8 cellular contexts compared by ENCODE assay signal in genomic region chr11:61294717-61295595, GRCh38. TPM values are rescaled to one million over a fixed set of nuclear protein-coding genes. Genes with fewer than 3 reads are reported as not detected.
DNase-seq lines count a peak whose midpoint lies in the region; ATAC-seq and TF ChIP-seq lines count a peak whose summit lies in the region.

VWCE (minus strand) TSS chr11:61295316; CDS start chr11:61295037, 279 bp downstream.

- TF ChIP-seq POLR2A in gastroesophageal sphincter (IDR thresholded peaks at IDR 0.05) = no peak
- TF ChIP-seq POLR2A in uterus (IDR thresholded peaks at IDR 0.05) = no peak

- 0 out of 2 replicates have a peak, but pooled peaks cover 4% of the 10 kb centered on the region for H4K20me1 ChIP-seq in PC-9 (ENCODE audit: insufficient read depth)

- H3K9me3 ChIP-seq in CD4-positive, alpha-beta memory T cell (ENCODE audit: control insufficient read depth in 1 of 2, low read length in 2 of 2) = no peaks in the 10 kb centered on the region
- H3K9me3 ChIP-seq in PC-9 (ENCODE audit: insufficient read depth, low read depth) (no peaks in the 10 kb centered on the region), gastroesophageal sphincter (no peaks in the 10 kb centered on the region), trophoblast cell (ENCODE audit: insufficient read depth, low read depth, low read length) (no peaks in the 10 kb centered on the region), uterus (no peaks in the 10 kb centered on the region)

- H3K4me1 Mint-ChIP-seq in CD4-positive, alpha-beta memory T cell = peaks cover 21 to 39% (median 28%) of the 10 kb centered on the region in 4 donors

- CTCF ChIA-PET in CD4-positive, alpha-beta memory T cell (lab: Charles Lee; ENCODE audit: partially characterized antibody) = interaction anchor here (2.0 kb wide), 1 partner anchor 464 kb away, joined by 5 read pairs; no protein-coding TSS in a partner anchor
- CTCF ChIA-PET in PC-9 (lab: Charles Lee) = interaction anchor here (0.8 kb wide), 1 partner anchor 135 kb away, joined by 6 read pairs; the partner anchor contains the start of genes CPSF7 and SDHAF2

- H3K4me3 Mint-ChIP-seq in CD4-positive, alpha-beta memory T cell = peak within 1 kb of the TSS; percentile 67 to 84 (median 79)

- TF ChIP-seq CTCF in PC-9 (conservative IDR thresholded peaks at IDR 0.05) = no peak
- TF ChIP-seq CTCF in gastroesophageal sphincter (IDR thresholded peaks at IDR 0.05) = peak in 2 of 4 experiments; percentile 7 to 8
- TF ChIP-seq CTCF in uterus (IDR thresholded peaks at IDR 0.05) = peak in 1 of 4 experiments; percentile 31

- H3K14ac ChIP-seq in trophoblast cell (ENCODE audit: low read length) = peak within 1 kb of the TSS; percentile 51

- intact Hi-C loops in CD4-positive, alpha-beta memory T cell (cut with micrococcal nuclease) = no loop called here
- intact Hi-C loops in PC-9 (cut with micrococcal nuclease; ENCODE audit: unreplicated experiment) = no loop called here
- intact Hi-C loops in uterus (cut with DNase I; ENCODE audit: low total_unique reads) = no loop called here

- no CpG with 5 or more reads among the region's 97 CpGs for WGBS in gastroesophageal sphincter (ENCODE audit: low coverage in 1 of 2), 2 donors
- WGBS in trophoblast cell (ENCODE audit: extremely low coverage, insufficient coverage, insufficient read length) = no CpG with 5 or more reads among the region's 97 CpGs

- H4K8ac ChIP-seq in trophoblast cell (ENCODE audit: low read depth, low read length) = peak within 1 kb of the TSS; percentile 68

- peaks cover 16% of the 10 kb centered on the region for H3K4me1 ChIP-seq in CD4-positive, alpha-beta memory T cell (ENCODE audit: insufficient read depth, low read length)
- no peaks in the 10 kb centered on the region for H3K4me1 ChIP-seq in PC-9 (replicated peaks; ENCODE audit: insufficient read depth)
- peaks cover 0 to 44% (median 23%) of the 10 kb centered on the region in 3 donors for H3K4me1 ChIP-seq in gastroesophageal sphincter
- H3K4me1 ChIP-seq in trophoblast cell (ENCODE audit: control insufficient read depth in 1 of 2, insufficient read depth in 2 of 2, low read length in 2 of 2) = peaks cover 11 to 21% of the 10 kb centered on the region in 2 experiments
- H3K4me1 ChIP-seq in uterus = peaks cover 0 to 14% of the 10 kb centered on the region in 2 donors

- H3K27ac ChIP-seq in CD4-positive, alpha-beta memory T cell (ENCODE audit: low read depth, low read length) = no peak within 1 kb of the TSS
- H3K27ac ChIP-seq in PC-9 = no peak within 1 kb of the TSS
- peak within 1 kb of the TSS in 2 of 4 donors; percentile 45 to 63 for H3K27ac ChIP-seq in gastroesophageal sphincter
- H3K27ac ChIP-seq in trophoblast cell (ENCODE audit: low read depth, low read length) = no peak within 1 kb of the TSS
- peak within 1 kb of the TSS; percentile 50 to 63 for H3K27ac ChIP-seq in uterus

- H3K27ac Mint-ChIP-seq in CD4-positive, alpha-beta memory T cell = peak within 1 kb of the TSS in 1 of 7 donors; percentile 25

- peak within 1 kb of the TSS; percentile 79 for H3K4me2 ChIP-seq in PC-9
- peak within 1 kb of the TSS; percentile 62 for H3K4me2 ChIP-seq in trophoblast cell (ENCODE audit: low read length)

- H3K4me3 ChIP-seq in CD4-positive, alpha-beta memory T cell (ENCODE audit: low read length in 2 of 2) = peak within 1 kb of the TSS in 1 of 2 donors; percentile 45
- H3K4me3 ChIP-seq in PC-9 (peak within 1 kb of the TSS; percentile 45), gastroesophageal sphincter (peak within 1 kb of the TSS; percentile 30 to 66), trophoblast cell (ENCODE audit: low read depth, low read length) (peak within 1 kb of the TSS; percentile 75), uterus (peak within 1 kb of the TSS; percentile 50 to 59)

- peaks cover 14% of the 10 kb centered on the region for H3K79me1 ChIP-seq in trophoblast cell (ENCODE audit: low read length)

- H3K9ac ChIP-seq in trophoblast cell (ENCODE audit: low read length) = no peak within 1 kb of the TSS

- H3K79me2 ChIP-seq in PC-9 (ENCODE audit: low read depth) = no peaks in the 10 kb centered on the region
- H3K79me2 ChIP-seq in trophoblast cell (ENCODE audit: control insufficient read depth, insufficient read depth, low read length, poor library complexity) = peaks cover 3% of the 10 kb centered on the region

- peaks cover 4% of the 10 kb centered on the region for H3K36me3 ChIP-seq in CD4-positive, alpha-beta memory T cell (ENCODE audit: insufficient read depth, low read length)
- H3K36me3 ChIP-seq in PC-9 (ENCODE audit: low read depth) = no peaks in the 10 kb centered on the region; the same call in 1 of the 2 replicates
- peaks cover 0 to 32% of the 10 kb centered on the region in 2 donors for H3K36me3 ChIP-seq in gastroesophageal sphincter
- peaks cover 3 to 17% of the 10 kb centered on the region in 2 experiments for H3K36me3 ChIP-seq in trophoblast cell (ENCODE audit: control insufficient read depth in 1 of 2, insufficient read depth in 2 of 2, low read length in 2 of 2)
- no peaks in the 10 kb centered on the region for H3K36me3 ChIP-seq in uterus

- H3K27me3 ChIP-seq in CD4-positive, alpha-beta memory T cell (ENCODE audit: insufficient read depth, low read length) = peaks cover 4% of the 10 kb centered on the region
- peaks cover 14% of the 10 kb centered on the region; the same call in 1 of the 2 replicates for H3K27me3 ChIP-seq in PC-9 (ENCODE audit: insufficient read depth, low read depth)
- peaks cover 46% of the 10 kb centered on the region for H3K27me3 ChIP-seq in gastroesophageal sphincter
- H3K27me3 ChIP-seq in trophoblast cell (ENCODE audit: insufficient read depth, low read length) = peaks cover 10% of the 10 kb centered on the region
- no peaks in the 10 kb centered on the region for H3K27me3 ChIP-seq in uterus

- no peak for TF ChIP-seq EP300 in gastroesophageal sphincter (IDR thresholded peaks at IDR 0.05)

- H3F3A ChIP-seq in PC-9 (ENCODE audit: insufficient read depth, low read depth) = peaks cover 13% of the 10 kb centered on the region; the same call in 1 of the 2 replicates

- POLR2A ChIA-PET in CD4-positive, alpha-beta memory T cell (lab: Charles Lee; ENCODE audit: partially characterized antibody) = no interaction called here
- POLR2A ChIA-PET in PC-9 (lab: Charles Lee; ENCODE audit: unreplicated experiment) = interaction anchor here (0.6 kb wide), 1 partner anchor 14 kb away, joined by 3 read pairs; no protein-coding TSS in a partner anchor

- no TSS peak for BruUV-seq in PC-9 (replicated peaks; lab: Mats Ljungman, UMichigan)

- peak within 1 kb of the TSS; percentile 76 for H4K12ac ChIP-seq in trophoblast cell (ENCODE audit: low read depth, low read length)

- H4K91ac ChIP-seq in trophoblast cell (ENCODE audit: low read depth, low read length) = peak within 1 kb of the TSS; percentile 59

- H2AFZ ChIP-seq in PC-9 (peak within 1 kb of the TSS; percentile 74; the same call in 1 of the 2 replicates), trophoblast cell (ENCODE audit: insufficient read depth, low read length, poor library complexity) (peak within 1 kb of the TSS; percentile 41)

- H2AK5ac ChIP-seq in trophoblast cell (ENCODE audit: low read length) = peak within 1 kb of the TSS; percentile 6

- no peaks in the 10 kb centered on the region for H3K9me2 ChIP-seq in PC-9 (ENCODE audit: insufficient read depth)

- peak; percentile 44 to 58 (median 52) for DNase-seq in CD4-positive, alpha-beta memory T cell
- DNase-seq in HK-2 (ENCODE audit: unreplicated experiment) (peak; percentile 36), PC-9 (peak in 1 of 2 experiments; percentile 69), trophoblast cell (peak; percentile 24 to 57), uterus (peak; percentile 40 to 62)
- DNase-seq in activated T-helper 9 cell treated with anti-CD3 and anti-CD28 coated beads, Interleukin-2, amount 50 U/mL, for 16 hours (ENCODE audit: low read depth) = peak; percentile 45

- H3K23ac ChIP-seq in trophoblast cell (ENCODE audit: low read length) = no peak within 1 kb of the TSS

- peak within 1 kb of the TSS; percentile 16 for H3K18ac ChIP-seq in trophoblast cell (ENCODE audit: low read length)

- H3K27me3 Mint-ChIP-seq in CD4-positive, alpha-beta memory T cell = peaks cover 11 to 12% of the 10 kb centered on the region in 2 donors

- H3K4ac ChIP-seq in trophoblast cell (ENCODE audit: low read depth, low read length) = peak within 1 kb of the TSS; percentile 43

- peak within 1 kb of the TSS; percentile 26 for H2BK120ac ChIP-seq in trophoblast cell (ENCODE audit: insufficient read depth, low read length, poor library complexity)

- no peak within 1 kb of the TSS for H2BK5ac ChIP-seq in trophoblast cell (ENCODE audit: low read depth, low read length, poor library complexity)

- peaks cover 0 to 2% (median 0%) of the 10 kb centered on the region in 8 donors for H3K9me3 Mint-ChIP-seq in CD4-positive, alpha-beta memory T cell

- no peak within 1 kb of the TSS for H2BK12ac ChIP-seq in trophoblast cell (ENCODE audit: low read length)

- peaks cover 19 to 23% of the 10 kb centered on the region in 2 donors for H3K36me3 Mint-ChIP-seq in CD4-positive, alpha-beta memory T cell

- peak; percentile 73 for ATAC-seq in GM19395 (IDR thresholded peaks at IDR 0.05; ENCODE audit: unreplicated experiment)
- peak; percentile 61 for ATAC-seq in gastroesophageal sphincter

RNA-seq across cellular contexts. Expression of gene VWCE, which starts in this region (rescaled TPM):
- total RNA-seq in CD4-positive, alpha-beta memory T cell = under 1 TPM; 0.38 to 0.44 TPM
- polyA plus RNA-seq in CD4-positive, alpha-beta memory T cell = not detected
- total RNA-seq in PC-9 (2021) = 0.41 and 1.4 TPM in 2 replicates
- total RNA-seq in gastroesophageal sphincter = 1 to 10 TPM in 1 of 4 donors, under 1 TPM in 2, not detected in 1; 0.78 to 1.0 (median 0.94) TPM
- polyA plus RNA-seq in trophoblast cell (2013) = 3.1 and 3.8 TPM in 2 replicates
- total RNA-seq in uterus = 1 to 10 TPM in 2 of 4 donors, under 1 TPM in 2; 0.51 to 6.5 (median 1.2) TPM

Comparison
In these comparisons a context has a peak if more than half of its experiments do, and no peak if none do; other contexts are left out.
1. Peak in DNase-seq in CD4-positive, alpha-beta memory T cell; RNA of the gene not detected or under 1 TPM.
2. H3K27ac ChIP-seq: peak in uterus (2 of 2); none in CD4-positive, alpha-beta memory T cell (single experiment), PC-9 (single experiment) and trophoblast cell (single experiment).